ENCODE assay signal across 8 cellular contexts in the genomic region with DNA sequence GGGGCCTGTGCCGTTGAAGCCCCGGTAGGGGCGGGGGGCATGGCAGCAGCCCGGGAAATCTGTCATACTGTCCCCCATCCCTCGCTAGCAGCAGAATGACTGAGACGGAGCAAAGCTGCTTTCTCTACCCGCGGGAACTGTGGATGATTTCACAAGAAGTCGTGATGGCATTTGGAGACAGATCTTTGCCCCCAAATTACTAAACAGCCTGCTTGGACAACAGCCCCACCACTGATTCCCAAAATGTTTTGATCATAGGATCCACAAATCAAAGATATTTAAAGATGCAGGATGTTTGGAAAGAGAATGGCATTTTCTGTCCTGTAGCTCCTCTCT.
A peak's percentile ranks its signal among the peaks of the same experiment; 100 is the strongest.
DNase-seq lines count a peak whose midpoint lies in the region; FAIRE-seq and TF ChIP-seq lines count a peak whose summit lies in the region.

No MANE protein-coding gene starts in this region.

- TF ChIP-seq CTCF in endothelial cell of umbilical vein (IDR thresholded peaks at IDR 0.05; ENCODE audit: extremely low read depth in 1 of 2, insufficient read depth in 1 of 2, low read depth in 1 of 2, low read length in 2 of 2) (no peak), tibial nerve (IDR thresholded peaks at IDR 0.05) (no peak)

- H2AFZ ChIP-seq in endothelial cell of umbilical vein (ENCODE audit: low read depth, low read length) (peak overlapping the region; percentile 83), Karpas-422 (ENCODE audit: low read length) (no peak overlapping the region)

- H3K27me3 ChIP-seq in endothelial cell of umbilical vein (ENCODE audit: control insufficient read depth in 2 of 2, insufficient read depth in 2 of 2, low read length in 2 of 2) = peaks cover 0 to 2% of the 10 kb centered on the region in 2 experiments
- peaks cover 0 to 16% of the 10 kb centered on the region in 2 donors for H3K27me3 ChIP-seq in muscle layer of colon (ENCODE audit: control insufficient read depth in 1 of 2, insufficient read depth in 2 of 2, low read length in 2 of 2)
- no peaks in the 10 kb centered on the region for H3K27me3 ChIP-seq in tibial nerve
- no peaks in the 10 kb centered on the region for H3K27me3 ChIP-seq in Karpas-422 (ENCODE audit: low read length)

- H3K4me2 ChIP-seq in endothelial cell of umbilical vein (ENCODE audit: insufficient read depth, low read length) (peak overlapping the region; percentile 81), Karpas-422 (ENCODE audit: low read depth, low read length, poor library complexity, severe bottlenecking) (no peak overlapping the region)

- no TSS peak for BruUV-seq in endothelial cell of umbilical vein (replicated peaks; lab: Mats Ljungman, UMichigan)

- H4K20me1 ChIP-seq in endothelial cell of umbilical vein (replicated peaks; ENCODE audit: control insufficient read depth, extremely low read depth, insufficient read depth, low read length) = no peaks in the 10 kb centered on the region
- H4K20me1 ChIP-seq in Karpas-422 (ENCODE audit: insufficient read depth, low read depth, low read length) = no peaks in the 10 kb centered on the region

- H3K9me1 ChIP-seq in endothelial cell of umbilical vein (replicated peaks; ENCODE audit: control insufficient read depth, extremely low read depth, insufficient read depth, low read length) = no peaks in the 10 kb centered on the region

- no peak overlapping the region for H3K27ac ChIP-seq in endothelial cell of umbilical vein (ENCODE audit: insufficient read depth, low read depth, low read length)
- peak overlapping the region; percentile 19 for H3K27ac ChIP-seq in muscle layer of colon (ENCODE audit: low read depth, low read length)
- H3K27ac ChIP-seq in tibial nerve = peak overlapping the region; percentile 80 to 93 (median 90)
- no peak overlapping the region for H3K27ac ChIP-seq in Karpas-422 (ENCODE audit: low read length)

- H3K79me2 ChIP-seq in endothelial cell of umbilical vein (ENCODE audit: control insufficient read depth, insufficient read depth, low read length) = no peaks in the 10 kb centered on the region
- no peaks in the 10 kb centered on the region for H3K79me2 ChIP-seq in Karpas-422 (ENCODE audit: low read length)

- dilution Hi-C loops in endothelial cell of umbilical vein (cut with MboI; ENCODE audit: extremely low pct_ligation_motif_present, low sequenced_read_pairs) = no loop called here

- TF ChIP-seq EP300 in tibial nerve (IDR thresholded peaks at IDR 0.05) = no peak

- CTCF ChIA-PET in endothelial cell of umbilical vein (lab: Charles Lee) = interaction anchor here (1.0 to 3.4 kb wide), 4 partner anchors 11 to 238 kb away, joined by 4 to 13 read pairs (median 8); no protein-coding TSS in a partner anchor

- H3K9me2 ChIP-seq in Karpas-422 (replicated peaks; ENCODE audit: insufficient read depth, low read length) = no peaks in the 10 kb centered on the region

- H3K4me3 ChIP-seq in endothelial cell of umbilical vein (replicated peaks in 1 of 3; ENCODE audit: insufficient read depth in 1 of 3, low read depth in 1 of 3, low read length in 3 of 3) (peak overlapping the region in 2 of 3 experiments; percentile 36 to 68), muscle layer of colon (ENCODE audit: low read depth in 1 of 2, low read length in 2 of 2) (peak overlapping the region; percentile 49 to 60), tibial nerve (peak overlapping the region; percentile 56 to 77 (median 72)), Karpas-422 (ENCODE audit: low read length) (no peak overlapping the region)

- peak overlapping the region; percentile 77 for H3K4me3 Mint-ChIP-seq in activated T-cell treated with anti-CD3 and anti-CD28 coated beads, Interleukin-2, amount 50 U/mL, for 24 hours

- H3K4me1 Mint-ChIP-seq in activated T-cell treated with anti-CD3 and anti-CD28 coated beads, Interleukin-2, amount 50 U/mL, for 24 hours (ENCODE audit: low read depth) = peaks cover 32% of the 10 kb centered on the region

- POLR2A ChIA-PET in endothelial cell of umbilical vein (lab: Charles Lee) = no interaction called here

- peaks cover 27% of the 10 kb centered on the region for H3K27me3 Mint-ChIP-seq in activated T-cell treated with anti-CD3 and anti-CD28 coated beads, Interleukin-2, amount 50 U/mL, for 24 hours

- 13 to 27% methylated on average over 9 of the region's 9 CpGs for WGBS in tibial nerve, 2 donors

- TF ChIP-seq POLR2A in endothelial cell of umbilical vein (IDR thresholded peaks at IDR 0.05; ENCODE audit: low read depth, low read length) (no peak), tibial nerve (IDR thresholded peaks at IDR 0.05) (no peak)

- intact Hi-C loops in endothelial cell of umbilical vein (cut with micrococcal nuclease) = loop anchor here (1.0 to 10.0 kb wide), 2 partner anchors 221 to 339 kb away; no protein-coding TSS in a partner anchor

- H3K9ac ChIP-seq in endothelial cell of umbilical vein (replicated peaks; ENCODE audit: extremely low read depth, insufficient read depth, low read length) (peak overlapping the region; percentile 43), muscle layer of colon (ENCODE audit: low read length) (no peak overlapping the region), Karpas-422 (ENCODE audit: low read length) (no peak overlapping the region)

- peaks cover 13% of the 10 kb centered on the region for H3K9me3 Mint-ChIP-seq in activated T-cell treated with anti-CD3 and anti-CD28 coated beads, Interleukin-2, amount 50 U/mL, for 24 hours

- DNase-seq in activated T-cell treated with anti-CD3 and anti-CD28 coated beads, Interleukin-2, amount 50 U/mL, for 24 hours = no peak
- DNase-seq in activated T-cell treated with anti-CD3 and anti-CD28 coated beads, Interleukin-2, amount 50 U/mL, for 1 hour = no peak
- DNase-seq in endothelial cell of umbilical vein (ENCODE audit: low read depth, low spot score) (no peak), tibial nerve (ENCODE audit: low spot score in 2 of 2) (no peak), cortex of kidney (lab: John Stamatoyannopoulos, UW) (no peak), A172 (ENCODE audit: low spot score) (no peak), Karpas-422 (no peak)

- H3K9me3 ChIP-seq in endothelial cell of umbilical vein (replicated peaks; ENCODE audit: control insufficient read depth, insufficient read depth, low read length) (peaks cover 2% of the 10 kb centered on the region), muscle layer of colon (ENCODE audit: low read length) (peaks cover 17% of the 10 kb centered on the region), tibial nerve (peaks cover 0 to 20% (median 2%) of the 10 kb centered on the region in 4 donors), Karpas-422 (ENCODE audit: low read length) (peaks cover 8% of the 10 kb centered on the region)

- H3K4me1 ChIP-seq in endothelial cell of umbilical vein (ENCODE audit: control insufficient read depth, extremely low read depth, insufficient read depth, low read length) (peaks cover 17% of the 10 kb centered on the region), muscle layer of colon (ENCODE audit: insufficient read depth, low read length) (peaks cover 14% of the 10 kb centered on the region), tibial nerve (peaks cover 0 to 22% (median 2%) of the 10 kb centered on the region in 4 donors), Karpas-422 (ENCODE audit: low read length) (no peaks in the 10 kb centered on the region)

- H3K27ac Mint-ChIP-seq in activated T-cell treated with anti-CD3 and anti-CD28 coated beads, Interleukin-2, amount 50 U/mL, for 24 hours = no peak overlapping the region

- no peak for FAIRE-seq in endothelial cell of umbilical vein (lab: Jason Lieb, UNC)

- H3K36me3 Mint-ChIP-seq in activated T-cell treated with anti-CD3 and anti-CD28 coated beads, Interleukin-2, amount 50 U/mL, for 24 hours (ENCODE audit: low read depth) = peaks cover 7% of the 10 kb centered on the region

- H3K36me3 ChIP-seq in endothelial cell of umbilical vein (ENCODE audit: control insufficient read depth in 2 of 2, extremely low read depth in 1 of 2, insufficient read depth in 2 of 2, low read length in 2 of 2) = no peaks in the 10 kb centered on the region
- no peaks in the 10 kb centered on the region for H3K36me3 ChIP-seq in muscle layer of colon (ENCODE audit: insufficient read depth, low read length)
- peaks cover 0 to 36% (median 0%) of the 10 kb centered on the region in 3 donors for H3K36me3 ChIP-seq in tibial nerve
- H3K36me3 ChIP-seq in Karpas-422 (ENCODE audit: insufficient read depth, low read length) = no peaks in the 10 kb centered on the region

TF ChIP-seq in endothelial cell of umbilical vein, 7 proteins besides CTCF, POLR2A, EP300 and RAD21:
- TF ChIP-seq POLR2AphosphoS5 (IDR thresholded peaks at IDR 0.05; ENCODE audit: insufficient read depth, low read depth, low read length) (no peak), MYC (IDR thresholded peaks at IDR 0.05; ENCODE audit: low read depth, low read length) (no peak), EZH2 (IDR thresholded peaks at IDR 0.05; ENCODE audit: borderline replicate concordance, low read depth, low read length, severe bottlenecking) (no peak), GATA2 (IDR thresholded peaks at IDR 0.05; ENCODE audit: insufficient read depth, insufficient read length, low read depth, low read length) (no peak), FOS (IDR thresholded peaks at IDR 0.05; ENCODE audit: borderline replicate concordance, insufficient read depth, low read length) (no peak), JUN (IDR thresholded peaks at IDR 0.05; ENCODE audit: borderline replicate concordance, insufficient read depth, insufficient read length, low read depth) (no peak)
- TF ChIP-seq, protein P1, sequence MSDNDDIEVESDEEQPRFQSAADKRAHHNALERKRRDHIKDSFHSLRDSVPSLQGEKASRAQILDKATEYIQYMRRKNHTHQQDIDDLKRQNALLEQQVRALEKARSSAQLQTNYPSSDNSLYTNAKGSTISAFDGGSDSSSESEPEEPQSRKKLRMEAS (IDR thresholded peaks at IDR 0.05; ENCODE audit: insufficient read depth, insufficient read length) = no peak

Comparison
In these comparisons a context has a peak if more than half of its experiments do, and no peak if none do; other contexts are left out.
1. H3K27ac ChIP-seq: peak in muscle layer of colon (single experiment) and tibial nerve (4 of 4); none in endothelial cell of umbilical vein (single experiment) and Karpas-422 (single experiment).